Comparison of ENCODE assay signal across 29 cellular contexts in genomic region chr10:119620771-119621384, GRCh38. TPM values are rescaled to one million over a fixed set of nuclear protein-coding genes. Genes with fewer than 3 reads are reported as not detected.
DNase-seq lines count a peak whose midpoint lies in the region; ATAC-seq, FAIRE-seq and TF ChIP-seq lines count a peak whose summit lies in the region.
"Had no signal": no experiment of that assay in that cellular context is flagged by ENCODE, and none has a peak within 500 bp of the region (broad histone marks: within the 10 kb centered on the region; RNA-seq: fewer than 3 reads in every experiment).

No MANE protein-coding gene starts in this region.

- no peak for TF ChIP-seq EP300 in SK-N-SH (IDR thresholded peaks at IDR 0.05; ENCODE audit: borderline replicate concordance in 1 of 2, low read depth in 1 of 2, low read length in 1 of 2)

- H3K4me1 ChIP-seq in SK-N-SH (ENCODE audit: control insufficient read depth in 1 of 2, insufficient read depth in 2 of 2, low read depth in 1 of 2, low read length in 1 of 2) (peaks cover 11% of the 10 kb centered on the region in 2 experiments; a peak in 3 of 4 replicates), small intestine (ENCODE audit: control insufficient read depth in 2 of 2, insufficient read depth in 1 of 2, low read depth in 1 of 2, low read length in 1 of 2) (no peaks in the 10 kb centered on the region)
- H3K4me1 ChIP-seq: adrenal gland, breast epithelium had no signal

- ATAC-seq in SK-N-SH treated with all-trans-retinoic acid at 6 μM for 48 hours (no peak), sciatic nerve (no peak), left cardiac atrium (no peak)
- ATAC-seq: heart left ventricle, left lung had no signal

- no peaks in the 10 kb centered on the region for H3K9me2 ChIP-seq in SK-N-SH

- H3K27me3 ChIP-seq in SK-N-SH (ENCODE audit: insufficient read depth) (no peaks in the 10 kb centered on the region), small intestine (ENCODE audit: control insufficient read depth in 2 of 2, insufficient read depth in 2 of 2, low read length in 2 of 2) (no peaks in the 10 kb centered on the region)
- H3K27me3 ChIP-seq: adrenal gland, breast epithelium, heart left ventricle, left lung, thyroid gland had no signal

- no peak for TF ChIP-seq CTCF in SK-N-SH (IDR thresholded peaks at IDR 0.05)

- peak overlapping the region; percentile 75; the same call in 1 of the 2 replicates for H2AFZ ChIP-seq in SK-N-SH (ENCODE audit: low read depth)

- no peak for FAIRE-seq in small intestine (lab: Jason Lieb, UNC)
- FAIRE-seq: endometrium, GM12892, GM19239 had no signal

- H3K36me3 ChIP-seq in SK-N-SH (replicated peaks in 1 of 2; ENCODE audit: control insufficient read depth in 1 of 2, insufficient read depth in 2 of 2, low read length in 1 of 2): no peaks in the 10 kb centered on the region
- H3K36me3 ChIP-seq in SK-N-MC (ENCODE audit: insufficient read depth, low read length): no peaks in the 10 kb centered on the region
- H3K36me3 ChIP-seq in small intestine (ENCODE audit: control insufficient read depth in 2 of 2, insufficient read depth in 2 of 2, low read length in 2 of 2): no peaks in the 10 kb centered on the region
- H3K36me3 ChIP-seq: adrenal gland, breast epithelium, heart left ventricle, left lung, thyroid gland had no signal

- POLR2A ChIA-PET in SK-N-SH (lab: Yijun Ruan, JAX): no interaction called here

- H3F3A ChIP-seq in SK-N-SH (replicated peaks; ENCODE audit: insufficient read depth): peaks cover 12% of the 10 kb centered on the region

- H3K9me3 ChIP-seq in SK-N-SH (no peaks in the 10 kb centered on the region), SK-N-MC (ENCODE audit: low read depth, low read length) (no peaks in the 10 kb centered on the region), small intestine (ENCODE audit: control insufficient read depth, low read depth) (no peaks in the 10 kb centered on the region)
- H3K9me3 ChIP-seq: adrenal gland, breast epithelium, heart left ventricle, left lung, thyroid gland had no signal

- H3K4me3 ChIP-seq in SK-N-SH (ENCODE audit: low read depth in 2 of 2, low read length in 1 of 2): no peak overlapping the region
- peak overlapping the region; percentile 59 for H3K4me3 ChIP-seq in SK-N-MC
- H3K4me3 ChIP-seq in small intestine (ENCODE audit: low read depth in 1 of 2, low read length in 2 of 2): no peak overlapping the region
- H3K4me3 ChIP-seq: adrenal gland, breast epithelium, heart left ventricle, left lung, skin epidermis, thyroid gland had no signal

- no peaks in the 10 kb centered on the region for H3K79me2 ChIP-seq in SK-N-SH (ENCODE audit: insufficient read depth)

- H4K20me1 ChIP-seq in SK-N-SH (ENCODE audit: insufficient read depth): no peaks in the 10 kb centered on the region

- H3K27ac ChIP-seq in SK-N-SH (ENCODE audit: low read depth in 2 of 2, low read length in 1 of 2): peak overlapping the region in 1 of 2 experiments; percentile 32; a peak in 2 of 4 replicates
- peak overlapping the region; percentile 70; the same call in 1 of the 2 replicates for H3K27ac ChIP-seq in SK-N-MC
- no peak overlapping the region for H3K27ac ChIP-seq in small intestine (ENCODE audit: low read depth in 1 of 2, low read length in 1 of 2)
- H3K27ac ChIP-seq: heart left ventricle, left lung, RWPE1, skin epidermis, thyroid gland had no signal

- H3K4me2 ChIP-seq in SK-N-SH: no peak overlapping the region

- no peak overlapping the region for H3K9ac ChIP-seq in SK-N-SH
- no peak overlapping the region for H3K9ac ChIP-seq in SK-N-MC (ENCODE audit: insufficient read length)

- CTCF ChIA-PET in SK-N-SH (lab: Yijun Ruan, JAX): interaction anchor here (1.4 kb wide), 1 partner anchor 12 kb away, joined by 4 read pairs; no protein-coding TSS in a partner anchor

- 92% methylated on average over 8 of the region's 8 CpGs for WGBS in SK-N-SH (ENCODE audit: low lambda C conversion rate)
- WGBS in small intestine, 3 donors: 76 to 86% (median 81%) methylated on average over 8 of the region's 8 CpGs

- intact Hi-C loops in sciatic nerve (cut with DNase I) (no loop called here), left cardiac atrium (cut with DNase I) (no loop called here)

- no peak for TF ChIP-seq RAD21 in SK-N-SH (IDR thresholded peaks at IDR 0.05; ENCODE audit: low read length)

- DNase-seq in SK-N-SH (no peak), SK-N-MC (ENCODE audit: low read depth, low spot score) (peak; percentile 75), islet precursor cell (peak; percentile 89), sciatic nerve (ENCODE audit: low spot score) (no peak), small intestine (no peak), left cardiac atrium (no peak), NCI-H526 treated with DMSO at 0.1 percent for 48 hours (lab: John Stamatoyannopoulos, UW) (no peak)
- DNase-seq: 8988T; adrenal gland; COR-L47; cortex of kidney; DND-41; heart left ventricle; left lung; MM.1S; NCI-H146; NCI-H2171; NCI-H524 treated with DMSO at 0.1 percent for 48 hours; nephron progenitor cell; stimulated activated CD4-positive, alpha-beta T cell treated with anti-CD3 and anti-CD28 coated beads, Interleukin-4, amount 100 ng/mL, for 1 hour; stimulated activated naive CD8-positive, alpha-beta T cell treated with anti-CD3 and anti-CD28 coated beads, Interleukin-15, Interleukin-2, amounts not matched to agents 100 U/mL and 50 U/mL, for 24 hours; thyroid gland had no signal

TF ChIP-seq in SK-N-SH, 30 proteins besides CTCF, POLR2A, EP300 and RAD21 (continues in another document):
- no peak for TF ChIP-seq NRF1 (IDR thresholded peaks at IDR 0.05; ENCODE audit: low read depth, low read length)
- no peak for TF ChIP-seq GATA2 (CRISPR knock-in tag; IDR thresholded peaks at IDR 0.05)
- no peak for TF ChIP-seq USF1 (IDR thresholded peaks at IDR 0.05; ENCODE audit: borderline replicate concordance, low read depth)
- no peak for TF ChIP-seq CHD2 (IDR thresholded peaks at IDR 0.05; ENCODE audit: low read length, partially characterized antibody)
- TF ChIP-seq TEAD4 (IDR thresholded peaks at IDR 0.05; ENCODE audit: borderline replicate concordance, insufficient read depth): no peak
- no peak for TF ChIP-seq EZH2phosphoT487 (IDR thresholded peaks at IDR 0.05; ENCODE audit: borderline replicate concordance, low read depth)
- no peak for TF ChIP-seq JUND (IDR thresholded peaks at IDR 0.05)
- no peak for TF ChIP-seq FOXM1 (IDR thresholded peaks at IDR 0.05; ENCODE audit: low read depth)
- no peak for TF ChIP-seq SIN3A (IDR thresholded peaks at IDR 0.05; ENCODE audit: borderline replicate concordance, low read depth, low read length)
- TF ChIP-seq RFX5 (IDR thresholded peaks at IDR 0.05; ENCODE audit: low read length): no peak
- no peak for TF ChIP-seq TCF12 (IDR thresholded peaks at IDR 0.05)
- TF ChIP-seq SMC3 (IDR thresholded peaks at IDR 0.05; ENCODE audit: low read depth, low read length): no peak

TF ChIP-seq in SK-N-SH treated with all-trans-retinoic acid at 6 μM for 48 hours, 23 proteins besides CTCF, POLR2A, EP300 and RAD21:
- TF ChIP-seq BACH2 (CRISPR knock-in tag; IDR thresholded peaks at IDR 0.05; ENCODE audit: borderline replicate concordance) (no peak), ZFP30 (CRISPR knock-in tag; IDR thresholded peaks at IDR 0.05) (no peak), ZFP3 (CRISPR knock-in tag; IDR thresholded peaks at IDR 0.05) (no peak), TOX (CRISPR knock-in tag; IDR thresholded peaks at IDR 0.05; ENCODE audit: borderline replicate concordance) (no peak), ZNF565 (CRISPR knock-in tag; conservative IDR thresholded peaks at IDR 0.05; ENCODE audit: low read depth) (no peak), GLIS3 (CRISPR knock-in tag; IDR thresholded peaks at IDR 0.05) (no peak), POU6F1 (CRISPR knock-in tag; IDR thresholded peaks at IDR 0.05; ENCODE audit: borderline replicate concordance, low read depth) (no peak), ZNF8 (CRISPR knock-in tag; IDR thresholded peaks at IDR 0.05) (no peak)

RNA-seq across cellular contexts. Expression of gene TIAL1, which starts 24.1 kb away (rescaled TPM):
- 58.0 and 70.6 TPM in 2 replicates for polyA plus RNA-seq in SK-N-SH (2012; rRNA removed)
- polyA plus RNA-seq in SK-N-SH (2012; cell fraction: cytosol; rRNA removed): 50.3 and 65.2 TPM in 2 replicates
- polyA plus RNA-seq in SK-N-SH (2012; cell fraction: nucleus; rRNA removed): 173 and 287 TPM in 2 replicates
- 121 TPM for total RNA-seq in sciatic nerve
- polyA plus RNA-seq in small intestine: 10 to 100 TPM; 43.8 to 56.4 (median 45.5) TPM
- total RNA-seq in left cardiac atrium: 10 to 100 TPM; 69.6 to 70.2 TPM

RNA-seq across cellular contexts. Expression of gene BAG3, which starts 30.3 kb away (rescaled TPM):
- polyA plus RNA-seq in SK-N-SH (2012; rRNA removed): 3.8 and 9.2 TPM in 2 replicates
- polyA plus RNA-seq in SK-N-SH (2012; cell fraction: cytosol; rRNA removed): 7.9 and 8.2 TPM in 2 replicates
- polyA plus RNA-seq in SK-N-SH (2012; cell fraction: nucleus; rRNA removed): 14.0 and 16.0 TPM in 2 replicates
- 50.1 TPM for total RNA-seq in sciatic nerve
- 10 to 100 TPM in 2 of 3 donors, 1 to 10 TPM in 1; 9.5 to 15.3 (median 11.2) TPM for polyA plus RNA-seq in small intestine
- total RNA-seq in left cardiac atrium: 100 to 1,000 TPM; 113 to 114 TPM

Comparison
In these comparisons a context has a peak if more than half of its experiments do, and no peak if none do; other contexts are left out.
1. DNase-seq: peak in SK-N-MC (single experiment) and islet precursor cell (single experiment); none in SK-N-SH (single experiment), sciatic nerve (single experiment), small intestine (single experiment), left cardiac atrium (single experiment) and NCI-H526 treated with DMSO at 0.1 percent for 48 hours (single experiment).